25 cellular contexts compared by ENCODE assay signal in genomic region chr16:2483939-2484897, GRCh38. TPM values are rescaled to one million over a fixed set of nuclear protein-coding genes. Genes with fewer than 3 reads are reported as not detected.
DNase-seq lines count a peak whose midpoint lies in the region; ATAC-seq and TF ChIP-seq lines count a peak whose summit lies in the region.
"Had no signal": no experiment of that assay in that cellular context is flagged by ENCODE, and none has a peak within 500 bp of the region (broad histone marks: within the 10 kb centered on the region; RNA-seq: fewer than 3 reads in every experiment).

No MANE protein-coding gene starts in this region.

- no peaks in the 10 kb centered on the region for H3K27me3 ChIP-seq in BLaER1 treated with 17β-estradiol and CSF1 and Interleukin-3, amounts not matched to agents 10 nM and 100 nM
- H3K27me3 ChIP-seq in IMR-90 (ENCODE audit: control insufficient read depth, insufficient read depth, low read length) (no peaks in the 10 kb centered on the region), endodermal cell (ENCODE audit: control insufficient read depth, insufficient read depth, low read length, poor library complexity, severe bottlenecking) (no peaks in the 10 kb centered on the region), osteoblast (ENCODE audit: insufficient read depth, low read length) (no peaks in the 10 kb centered on the region)
- H3K27me3 ChIP-seq: brain microvascular endothelial cell, tibial artery had no signal

- H3K4me3 ChIP-seq in BLaER1 treated with 17β-estradiol and CSF1 and Interleukin-3, amounts not matched to agents 10 nM and 100 nM: peak overlapping the region in 1 of 10 experiments; percentile 14; a peak in 1 of 20 replicates
- H3K4me3 ChIP-seq in IMR-90 (ENCODE audit: insufficient read depth, low read depth, low read length): no peak overlapping the region
- H3K4me3 ChIP-seq in endodermal cell (ENCODE audit: low read length): no peak overlapping the region
- peak overlapping the region; percentile 66 for H3K4me3 ChIP-seq in osteoblast (ENCODE audit: insufficient read depth, low read length)

- dilution Hi-C loops in IMR-90 (cut with HindIII; ENCODE audit: low sequenced_read_pairs, unreplicated experiment): no loop called here

- H2BK15ac ChIP-seq in IMR-90 (ENCODE audit: low read depth, low read length): no peak overlapping the region

- peaks cover 0 to 100% (median 100%) of the 10 kb centered on the region in 11 experiments; a peak in 20 of 22 replicates for H4K20me1 ChIP-seq in BLaER1 treated with 17β-estradiol and CSF1 and Interleukin-3, amounts not matched to agents 10 nM and 100 nM
- H4K20me1 ChIP-seq in IMR-90 (ENCODE audit: insufficient read depth, low read length) (peaks cover 14% of the 10 kb centered on the region), osteoblast (ENCODE audit: insufficient read depth, low read length) (peaks cover 20% of the 10 kb centered on the region)

- DNase-seq in IMR-90: no peak
- DNase-seq in endodermal cell: no peak
- peak; percentile 66 for DNase-seq in osteoblast (ENCODE audit: insufficient read length, low spot score, missing footprints)
- no peak for DNase-seq in HT-29 (ENCODE audit: low spot score)
- no peak for DNase-seq in amniotic stem cell (lab: John Stamatoyannopoulos, UW)
- no peak for DNase-seq in NCI-H510A (lab: John Stamatoyannopoulos, UW)
- DNase-seq: activated CD4-positive, alpha-beta T cell treated with anti-CD3 and anti-CD28 coated beads, Interleukin-2, amount 50 U/mL, for 48 hours; activated naive CD4-positive, alpha-beta T cell treated with anti-CD3 and anti-CD28 coated beads, Interleukin-2, amount 50 U/mL, for 16 hours; activated T-cell treated with anti-CD3 and anti-CD28 coated beads, Interleukin-2, amount 50 U/mL, for 1 hour; brain microvascular endothelial cell; COR-L47; Karpas-422; NCI-H1105; NCI-H2081; nephron progenitor cell; SHP77 treated with DMSO at 0.1 percent for 48 hours; stimulated activated CD4-positive, alpha-beta T cell treated with anti-CD3 and anti-CD28 coated beads, Interleukin-12 subunit alpha, Interleukin-12 subunit beta, amount 100 ng/mL, for 4 hours; tibial artery had no signal

- H3K27ac ChIP-seq in BLaER1 treated with 17β-estradiol and CSF1 and Interleukin-3, amounts not matched to agents 10 nM and 100 nM: peak overlapping the region in 4 of 11 experiments; percentile 2 to 64 (median 14); a peak in 6 of 22 replicates
- no peak overlapping the region for H3K27ac ChIP-seq in IMR-90 (ENCODE audit: insufficient read depth, low read length)
- no peak overlapping the region for H3K27ac ChIP-seq in endodermal cell (ENCODE audit: low read depth, low read length)
- H3K27ac ChIP-seq in osteoblast (ENCODE audit: low read depth, low read length): no peak overlapping the region
- H3K27ac ChIP-seq: brain microvascular endothelial cell, VCaP had no signal

- peak overlapping the region; percentile 43; the same call in 1 of the 2 replicates for H3K23ac ChIP-seq in IMR-90 (ENCODE audit: low read depth, low read length)

- no peak for TF ChIP-seq POLR2A in IMR-90 (IDR thresholded peaks at IDR 0.05; ENCODE audit: low read depth, low read length)

- no peaks in the 10 kb centered on the region for H3K36me3 Mint-ChIP-seq in endodermal cell (ENCODE audit: low read depth)
- H3K36me3 Mint-ChIP-seq: stimulated activated memory B cell treated with anti-CD40 and anti-IgM and Interleukin-4, amounts not matched to agents 10 μg/mL and 1 μg/mL and 100 μg/mL, for 72 hours had no signal

- H2BK20ac ChIP-seq in IMR-90 (ENCODE audit: low read depth, low read length): no peak overlapping the region

- ATAC-seq in IMR-90 (ENCODE audit: low read depth) (no peak), GM21737 (IDR thresholded peaks at IDR 0.05; ENCODE audit: unreplicated experiment) (no peak)
- ATAC-seq: stimulated activated memory B cell treated with anti-CD40 and anti-IgM and Interleukin-4, amounts not matched to agents 10 μg/mL and 1 μg/mL and 100 μg/mL, for 72 hours had no signal

- CTCF ChIA-PET in IMR-90 (lab: Yijun Ruan, JAX): no interaction called here

- peaks cover 72 to 88% (median 79%) of the 10 kb centered on the region in 10 experiments for H3K4me1 ChIP-seq in BLaER1 treated with 17β-estradiol and CSF1 and Interleukin-3, amounts not matched to agents 10 nM and 100 nM
- H3K4me1 ChIP-seq in IMR-90 (ENCODE audit: control insufficient read depth, insufficient read depth, low read length) (peaks cover 28% of the 10 kb centered on the region), endodermal cell (ENCODE audit: control insufficient read depth, insufficient read depth, low read length) (no peaks in the 10 kb centered on the region), osteoblast (ENCODE audit: insufficient read depth, low read length) (peaks cover 14% of the 10 kb centered on the region)

- peak overlapping the region in 9 of 11 experiments; percentile 27 to 72 (median 58); a peak in 14 of 22 replicates for H3K9ac ChIP-seq in BLaER1 treated with 17β-estradiol and CSF1 and Interleukin-3, amounts not matched to agents 10 nM and 100 nM
- H3K9ac ChIP-seq in IMR-90 (ENCODE audit: low read depth, low read length) (no peak overlapping the region), endodermal cell (ENCODE audit: extremely low read depth, low read length, poor library complexity, severe bottlenecking) (no peak overlapping the region)

- H3K18ac ChIP-seq in IMR-90 (ENCODE audit: low read depth, low read length): no peak overlapping the region

- H3K9me3 ChIP-seq in BLaER1 treated with 17β-estradiol and CSF1 and Interleukin-3, amounts not matched to agents 10 nM and 100 nM (replicated peaks in 1 of 11): no peaks in the 10 kb centered on the region
- no peaks in the 10 kb centered on the region for H3K9me3 ChIP-seq in IMR-90 (ENCODE audit: control insufficient read depth, insufficient read depth, low read length)
- no peaks in the 10 kb centered on the region for H3K9me3 ChIP-seq in endodermal cell (ENCODE audit: control insufficient read depth, low read length)
- H3K9me3 ChIP-seq in osteoblast (ENCODE audit: low read depth, low read length): no peaks in the 10 kb centered on the region
- H3K9me3 ChIP-seq: prostate gland, tibial artery had no signal

- no peak overlapping the region for H2BK5ac ChIP-seq in IMR-90 (ENCODE audit: low read depth, low read length, poor library complexity, severe bottlenecking)

- H3K79me2 ChIP-seq in osteoblast (ENCODE audit: insufficient read depth, low read length): peaks cover 49% of the 10 kb centered on the region

- TF ChIP-seq CTCF in IMR-90 (conservative IDR thresholded peaks at IDR 0.05; ENCODE audit: low read depth, low read length): no peak
- peak; percentile 17 for TF ChIP-seq CTCF in endodermal cell (conservative IDR thresholded peaks at IDR 0.05)
- no peak for TF ChIP-seq CTCF in osteoblast (IDR thresholded peaks at IDR 0.05; ENCODE audit: extremely low read depth, low read depth, low read length)

- no TSS peak for BruUV-seq in IMR-90 (replicated peaks; lab: Mats Ljungman, UMichigan)

- H3K4ac ChIP-seq in IMR-90 (ENCODE audit: low read depth, low read length): 0 out of 2 replicates have a peak overlapping the region, but pooled peaks have one; percentile 20

- H3K56ac ChIP-seq in IMR-90 (ENCODE audit: extremely low read depth, insufficient read depth, low read length): no peak overlapping the region

- H3K4me1 Mint-ChIP-seq in endodermal cell: peaks cover 3% of the 10 kb centered on the region

- H3K9me1 ChIP-seq in IMR-90 (ENCODE audit: insufficient read depth, low read length): peaks cover 11% of the 10 kb centered on the region; the same call in 1 of the 2 replicates

- H2AK5ac ChIP-seq in IMR-90 (ENCODE audit: low read depth, low read length): no peak overlapping the region

- in situ Hi-C loops in IMR-90 (cut with MboI; ENCODE audit: low sequenced_read_pairs): no loop called here

- no peaks in the 10 kb centered on the region for H3K27me3 Mint-ChIP-seq in endodermal cell (ENCODE audit: insufficient read depth)
- H3K27me3 Mint-ChIP-seq: stimulated activated memory B cell treated with anti-CD40 and anti-IgM and Interleukin-4, amounts not matched to agents 10 μg/mL and 1 μg/mL and 100 μg/mL, for 72 hours had no signal

- peak overlapping the region; percentile 65 to 96 (median 86) for H3K4me2 ChIP-seq in BLaER1 treated with 17β-estradiol and CSF1 and Interleukin-3, amounts not matched to agents 10 nM and 100 nM
- H3K4me2 ChIP-seq in IMR-90 (ENCODE audit: low read depth, low read length): no peak overlapping the region
- peak overlapping the region; percentile 81 for H3K4me2 ChIP-seq in osteoblast (ENCODE audit: insufficient read depth, low read length)

- H3K79me1 ChIP-seq in IMR-90 (ENCODE audit: low read depth in 1 of 2, low read length in 2 of 2): peaks cover 37 to 67% of the 10 kb centered on the region in 2 experiments

- H3K36me3 ChIP-seq in BLaER1 treated with 17β-estradiol and CSF1 and Interleukin-3, amounts not matched to agents 10 nM and 100 nM: peaks cover 0 to 44% (median 22%) of the 10 kb centered on the region in 11 experiments; a peak in 15 of 22 replicates
- H3K36me3 ChIP-seq in IMR-90 (ENCODE audit: control insufficient read depth, insufficient read depth, low read length): no peaks in the 10 kb centered on the region
- H3K36me3 ChIP-seq in endodermal cell (ENCODE audit: control insufficient read depth, insufficient read depth, low read length): no peaks in the 10 kb centered on the region
- no peaks in the 10 kb centered on the region for H3K36me3 ChIP-seq in osteoblast (ENCODE audit: insufficient read depth, low read length)
- H3K36me3 ChIP-seq: brain microvascular endothelial cell, prostate gland, tibial artery had no signal

- H2AFZ ChIP-seq in IMR-90 (replicated peaks; ENCODE audit: low read length, poor library complexity) (no peak overlapping the region), osteoblast (ENCODE audit: low read length) (no peak overlapping the region)

- H4K91ac ChIP-seq in IMR-90 (ENCODE audit: insufficient read depth, low read depth, low read length): peak overlapping the region; percentile 36; the same call in 1 of the 2 replicates

- H2AK9ac ChIP-seq in IMR-90 (replicated peaks; ENCODE audit: low read depth, low read length, poor library complexity): peak overlapping the region; percentile 25

- peak overlapping the region; percentile 21 for H3K27ac Mint-ChIP-seq in endodermal cell
- H3K27ac Mint-ChIP-seq: stimulated activated memory B cell treated with anti-CD40 and anti-IgM and Interleukin-4, amounts not matched to agents 10 μg/mL and 1 μg/mL and 100 μg/mL, for 72 hours had no signal

- H3K4me3 Mint-ChIP-seq in endodermal cell: no peak overlapping the region
- H3K4me3 Mint-ChIP-seq: stimulated activated memory B cell treated with anti-CD40 and anti-IgM and Interleukin-4, amounts not matched to agents 10 μg/mL and 1 μg/mL and 100 μg/mL, for 72 hours; T-helper 1 cell treated with Interleukin-12 subunit alpha and Interleukin-12 subunit beta and Interleukin-4 antibody, amounts not matched to agents 30 μg/mL and 1 μg/mL, for 36 hours had no signal

- H3K9me3 Mint-ChIP-seq in endodermal cell: no peaks in the 10 kb centered on the region
- H3K9me3 Mint-ChIP-seq: nephron progenitor cell; stimulated activated memory B cell treated with anti-CD40 and anti-IgM and Interleukin-4, amounts not matched to agents 10 μg/mL and 1 μg/mL and 100 μg/mL, for 72 hours; T-helper 1 cell treated with Interleukin-12 subunit alpha and Interleukin-12 subunit beta and Interleukin-4 antibody, amounts not matched to agents 30 μg/mL and 1 μg/mL, for 36 hours had no signal

- 87% methylated on average over 7 of the region's 16 CpGs; no CpG with 5 or more reads in 1 of the 2 experiments for WGBS in IMR-90 (ENCODE audit: extremely low coverage in 2 of 2, insufficient read length in 1 of 2), 2 experiments
- WGBS in endodermal cell (ENCODE audit: insufficient coverage in 1 of 2, insufficient read length in 1 of 2), 2 experiments: 91 to 95% methylated on average over 16 of the region's 16 CpGs

- TF ChIP-seq RAD21 in IMR-90 (IDR thresholded peaks at IDR 0.05; ENCODE audit: low read length): no peak

- no peak overlapping the region for H4K8ac ChIP-seq in IMR-90 (ENCODE audit: low read depth in 2 of 2, low read length in 2 of 2)

- POLR2A ChIA-PET in IMR-90 (lab: Charles Lee; ENCODE audit: unreplicated experiment): interaction anchor here (0.6 kb wide), 1 partner anchor 243 kb away, joined by 3 read pairs; no protein-coding TSS in a partner anchor

- H3K14ac ChIP-seq in IMR-90 (replicated peaks; ENCODE audit: low read depth, low read length): no peak overlapping the region

- H2BK120ac ChIP-seq in IMR-90 (ENCODE audit: low read depth, low read length): no peak overlapping the region

- intact Hi-C loops in IMR-90 (cut with micrococcal nuclease): no loop called here

- no peak overlapping the region for H4K5ac ChIP-seq in IMR-90 (ENCODE audit: low read depth, low read length)

RNA-seq across cellular contexts. Expression of gene TBC1D24, which starts 9.3 kb away (rescaled TPM):
- total RNA-seq in IMR-90 (2012; rRNA removed) (7.5 and 8.6 TPM in 2 replicates), endodermal cell (10 to 100 TPM; 15.7 to 19.4 TPM), osteoblast (15.9 and 16.6 TPM in 2 replicates)
- 13.4 and 16.2 TPM in 2 replicates for polyA plus RNA-seq in IMR-90 (2012; rRNA removed)
- polyA plus RNA-seq in IMR-90 (2012; cell fraction: cytosol; rRNA removed): 6.5 and 11.7 TPM in 2 replicates
- polyA plus RNA-seq in IMR-90 (2012; cell fraction: nucleus; rRNA removed; ENCODE audit: low replicate concordance): 28.4 and 53.0 TPM in 2 replicates
- 9.0 TPM for polyA plus RNA-seq in endodermal cell (2013, experiment 1 of 2)
- polyA plus RNA-seq in endodermal cell (2013, experiment 2 of 2): 9.4 TPM
- 16.5 and 16.6 TPM in 2 replicates for total RNA-seq in HT-29 (2014; rRNA removed; shearing (Covaris generic))

RNA-seq across cellular contexts. Expression of gene NTN3, which starts 13.1 kb away (rescaled TPM):
- total RNA-seq in IMR-90 (2012; rRNA removed) (0.18 and 0.28 TPM in 2 replicates), endodermal cell (under 1 TPM; 0.48 to 0.62 TPM), osteoblast (under 0.01 and 0.36 TPM in 2 replicates)
- 0.38 and 0.72 TPM in 2 replicates for polyA plus RNA-seq in IMR-90 (2012; rRNA removed)
- polyA plus RNA-seq in IMR-90 (2012; cell fraction: cytosol; rRNA removed): 0.44 and 0.96 TPM in 2 replicates
- polyA plus RNA-seq in IMR-90 (2012; cell fraction: nucleus; rRNA removed; ENCODE audit: low replicate concordance): 0.72 and 2.1 TPM in 2 replicates
- 1.0 TPM for polyA plus RNA-seq in endodermal cell (2013, experiment 1 of 2)
- 0.75 TPM for polyA plus RNA-seq in endodermal cell (2013, experiment 2 of 2)
- not detected in 2 replicates for total RNA-seq in HT-29 (2014; rRNA removed; shearing (Covaris generic))
- total RNA-seq: mesenteric fat pad had no signal

RNA-seq across cellular contexts. Expression of gene TEDC2, which starts 24.3 kb away (rescaled TPM):
- total RNA-seq in IMR-90 (2012; rRNA removed) (3.6 TPM in 2 replicates), endodermal cell (10 to 100 TPM; 44.0 to 57.6 TPM), osteoblast (3.5 and 5.1 TPM in 2 replicates)
- polyA plus RNA-seq in IMR-90 (2012; rRNA removed): 7.3 and 10.8 TPM in 2 replicates
- 5.2 and 6.1 TPM in 2 replicates for polyA plus RNA-seq in IMR-90 (2012; cell fraction: cytosol; rRNA removed)
- polyA plus RNA-seq in IMR-90 (2012; cell fraction: nucleus; rRNA removed; ENCODE audit: low replicate concordance): 17.1 and 61.0 TPM in 2 replicates
- polyA plus RNA-seq in endodermal cell (2013, experiment 1 of 2): 32.9 TPM
- 28.1 TPM for polyA plus RNA-seq in endodermal cell (2013, experiment 2 of 2)
- total RNA-seq in HT-29 (2014; rRNA removed; shearing (Covaris generic)): 53.8 and 58.0 TPM in 2 replicates
- total RNA-seq: mesenteric fat pad had no signal

RNA-seq across cellular contexts. Expression of gene ATP6V0C, which starts 29.5 kb away (rescaled TPM):
- 8.4 and 8.6 TPM in 2 replicates for total RNA-seq in IMR-90 (2012; rRNA removed)
- 107 and 108 TPM in 2 replicates for polyA plus RNA-seq in IMR-90 (2012; rRNA removed)
- polyA plus RNA-seq in IMR-90 (2012; cell fraction: cytosol; rRNA removed): 182 and 333 TPM in 2 replicates
- polyA plus RNA-seq in IMR-90 (2012; cell fraction: nucleus; rRNA removed; ENCODE audit: low replicate concordance): 64.7 and 163 TPM in 2 replicates
- total RNA-seq in endodermal cell: 100 to 1,000 TPM; 176 to 180 TPM
- 220 TPM for polyA plus RNA-seq in endodermal cell (2013, experiment 1 of 2)
- polyA plus RNA-seq in endodermal cell (2013, experiment 2 of 2): 207 TPM
- total RNA-seq in osteoblast: 18.8 and 22.7 TPM in 2 replicates
- total RNA-seq in HT-29 (2014; rRNA removed; shearing (Covaris generic)): 99.9 and 117 TPM in 2 replicates

RNA-seq across cellular contexts. Expression of gene AMDHD2, which starts 36.0 kb away (rescaled TPM):
- 10.0 and 10.6 TPM in 2 replicates for total RNA-seq in IMR-90 (2012; rRNA removed)
- 30.3 and 30.8 TPM in 2 replicates for polyA plus RNA-seq in IMR-90 (2012; rRNA removed)
- 11.5 and 21.8 TPM in 2 replicates for polyA plus RNA-seq in IMR-90 (2012; cell fraction: cytosol; rRNA removed)
- 189 and 533 TPM in 2 replicates for polyA plus RNA-seq in IMR-90 (2012; cell fraction: nucleus; rRNA removed; ENCODE audit: low replicate concordance)
- 10 to 100 TPM; 74.6 to 82.2 TPM for total RNA-seq in endodermal cell
- 24.8 TPM for polyA plus RNA-seq in endodermal cell (2013, experiment 1 of 2)
- 19.3 TPM for polyA plus RNA-seq in endodermal cell (2013, experiment 2 of 2)
- 88.4 and 94.8 TPM in 2 replicates for total RNA-seq in osteoblast
- total RNA-seq in HT-29 (2014; rRNA removed; shearing (Covaris generic)): 112 and 114 TPM in 2 replicates

Comparison
In these comparisons a context has a peak if more than half of its experiments do, and no peak if none do; other contexts are left out.
1. H3K9ac ChIP-seq: peak in BLaER1 treated with 17β-estradiol and CSF1 and Interleukin-3, amounts not matched to agents 10 nM and 100 nM (9 of 11); none in IMR-90 (single experiment) and endodermal cell (single experiment).